Comparison of ENCODE assay signal across 9 cellular contexts in genomic region chr6:148343383-148343782, GRCh38. TPM values are rescaled to one million over a fixed set of nuclear protein-coding genes. Genes with fewer than 3 reads are reported as not detected.
DNase-seq lines count a peak whose midpoint lies in the region; ATAC-seq and TF ChIP-seq lines count a peak whose summit lies in the region.
"Had no signal": no experiment of that assay in that cellular context is flagged by ENCODE, and none has a peak within 500 bp of the region (broad histone marks: within the 10 kb centered on the region; RNA-seq: fewer than 3 reads in every experiment).

No MANE protein-coding gene starts in this region.

- peaks cover 4% of the 10 kb centered on the region for H3K4me1 Mint-ChIP-seq in activated naive CD4-positive, alpha-beta T cell treated with anti-CD3 and anti-CD28 coated beads, Interleukin-2, amount 50 U/mL, for 24 hours
- peaks cover 57% of the 10 kb centered on the region for H3K4me1 Mint-ChIP-seq in chondrocyte (ENCODE audit: low read depth)

- peak overlapping the region; percentile 98 for H3K18ac ChIP-seq in mesendoderm (ENCODE audit: low read length)

- no peaks in the 10 kb centered on the region for H3K9me3 ChIP-seq in upper lobe of right lung

- no peaks in the 10 kb centered on the region for H3K9me3 Mint-ChIP-seq in activated naive CD4-positive, alpha-beta T cell treated with anti-CD3 and anti-CD28 coated beads, Interleukin-2, amount 50 U/mL, for 24 hours
- H3K9me3 Mint-ChIP-seq in activated naive CD4-positive, alpha-beta T cell treated with anti-CD3 and anti-CD28 coated beads, Interleukin-2, amount 50 U/mL, for 72 hours = no peaks in the 10 kb centered on the region
- no peaks in the 10 kb centered on the region for H3K9me3 Mint-ChIP-seq in chondrocyte (ENCODE audit: low read depth)

- peaks cover 40% of the 10 kb centered on the region for H3K27me3 Mint-ChIP-seq in activated naive CD4-positive, alpha-beta T cell treated with anti-CD3 and anti-CD28 coated beads, Interleukin-2, amount 50 U/mL, for 24 hours
- no peaks in the 10 kb centered on the region for H3K27me3 Mint-ChIP-seq in chondrocyte (ENCODE audit: low read depth)

- H3K4ac ChIP-seq in mesendoderm (ENCODE audit: low read depth, low read length) = peak overlapping the region; percentile 93

- H3K79me2 ChIP-seq in mesendoderm (ENCODE audit: control insufficient read depth, insufficient read depth, low read length) = no peaks in the 10 kb centered on the region

- no peak overlapping the region for H2BK120ac ChIP-seq in mesendoderm (ENCODE audit: low read depth, low read length)

- no peaks in the 10 kb centered on the region for H3K27me3 ChIP-seq in mesendoderm (ENCODE audit: insufficient read depth, low read length, poor library complexity)
- H3K27me3 ChIP-seq in upper lobe of right lung = no peaks in the 10 kb centered on the region

- H3K4me3 ChIP-seq in mesendoderm (ENCODE audit: low read length) (peak overlapping the region; percentile 65), upper lobe of right lung (peak overlapping the region; percentile 71)

- peaks cover 1% of the 10 kb centered on the region for H3K79me1 ChIP-seq in mesendoderm (ENCODE audit: low read length)

- no peak overlapping the region for H2BK5ac ChIP-seq in mesendoderm (ENCODE audit: low read length)

- peak overlapping the region; percentile 43 for H3K4me2 ChIP-seq in mesendoderm (ENCODE audit: low read length)

- no peak overlapping the region for H4K5ac ChIP-seq in mesendoderm (ENCODE audit: low read length)

- TF ChIP-seq CTCF in chondrocyte (IDR thresholded peaks at IDR 0.05) (peak; percentile 46), upper lobe of right lung (IDR thresholded peaks at IDR 0.05) (peak; percentile 15)

- H3K27ac Mint-ChIP-seq in activated naive CD4-positive, alpha-beta T cell treated with anti-CD3 and anti-CD28 coated beads, Interleukin-2, amount 50 U/mL, for 24 hours = no peak overlapping the region
- no peak overlapping the region for H3K27ac Mint-ChIP-seq in activated naive CD4-positive, alpha-beta T cell treated with anti-CD3 and anti-CD28 coated beads, Interleukin-2, amount 50 U/mL, for 72 hours
- H3K27ac Mint-ChIP-seq in chondrocyte (ENCODE audit: unreplicated experiment) = peak overlapping the region; percentile 53

- peak overlapping the region; percentile 91 for H3K56ac ChIP-seq in mesendoderm (ENCODE audit: low read length)

- H3K23ac ChIP-seq in mesendoderm (ENCODE audit: low read length) = no peak overlapping the region

- peak overlapping the region; percentile 87 for H2BK15ac ChIP-seq in mesendoderm (replicated peaks; ENCODE audit: low read depth)

- peak overlapping the region; percentile 30 for H3K4me3 Mint-ChIP-seq in activated naive CD4-positive, alpha-beta T cell treated with anti-CD3 and anti-CD28 coated beads, Interleukin-2, amount 50 U/mL, for 24 hours
- peak overlapping the region; percentile 80 for H3K4me3 Mint-ChIP-seq in chondrocyte (ENCODE audit: unreplicated experiment)

- peak overlapping the region; percentile 26 for H3K9ac ChIP-seq in mesendoderm (ENCODE audit: low read length)

- intact Hi-C loops in upper lobe of right lung (cut with DNase I) = no loop called here

- H4K8ac ChIP-seq in mesendoderm (ENCODE audit: low read depth, low read length) = no peak overlapping the region

- no peak overlapping the region for H2AK5ac ChIP-seq in mesendoderm (ENCODE audit: low read length)

- no peak for ATAC-seq in activated naive CD4-positive, alpha-beta T cell treated with anti-CD3 and anti-CD28 coated beads, Interleukin-2, amount 50 U/mL, for 72 hours
- ATAC-seq in upper lobe of right lung = no peak

- H3K36me3 ChIP-seq in mesendoderm (ENCODE audit: control insufficient read depth, insufficient read depth, low read length) (no peaks in the 10 kb centered on the region), upper lobe of right lung (no peaks in the 10 kb centered on the region)

- peaks cover 18% of the 10 kb centered on the region for H3K4me1 ChIP-seq in mesendoderm (ENCODE audit: control insufficient read depth, low read depth, low read length)
- H3K4me1 ChIP-seq in upper lobe of right lung = peaks cover 22% of the 10 kb centered on the region

- WGBS in mesendoderm (ENCODE audit: extremely low coverage, insufficient coverage, low lambda C conversion rate) = no CpG with 5 or more reads among the region's 3 CpGs

- H3K27ac ChIP-seq in mesendoderm (ENCODE audit: low read depth, low read length) (no peak overlapping the region), upper lobe of right lung (peak overlapping the region; percentile 96)

- DNase-seq in activated naive CD4-positive, alpha-beta T cell treated with anti-CD3 and anti-CD28 coated beads, Interleukin-2, amount 50 U/mL, for 72 hours (ENCODE audit: low spot score in 2 of 2) = no peak
- DNase-seq in chondrocyte (ENCODE audit: low spot score) = no peak
- DNase-seq in mesendoderm = peak; percentile 68
- DNase-seq in upper lobe of right lung = no peak
- no peak for DNase-seq in T-helper 9 cell
- DNase-seq in stimulated activated CD4-positive, alpha-beta T cell treated with anti-CD3 and anti-CD28 coated beads, Interleukin-12 subunit alpha, Interleukin-12 subunit beta, amount 100 ng/mL, for 4 hours = no peak
- DNase-seq in activated CD8-positive, alpha-beta memory T cell treated with anti-CD3 and anti-CD28 coated beads, Interleukin-2, amount 50 U/mL, for 4 hours = no peak
- DNase-seq: DND-41 had no signal

- H3K36me3 Mint-ChIP-seq in activated naive CD4-positive, alpha-beta T cell treated with anti-CD3 and anti-CD28 coated beads, Interleukin-2, amount 50 U/mL, for 24 hours = no peaks in the 10 kb centered on the region
- H3K36me3 Mint-ChIP-seq in activated naive CD4-positive, alpha-beta T cell treated with anti-CD3 and anti-CD28 coated beads, Interleukin-2, amount 50 U/mL, for 72 hours = peaks cover 6 to 7% of the 10 kb centered on the region in 2 donors
- H3K36me3 Mint-ChIP-seq in chondrocyte (ENCODE audit: low read depth) = peaks cover 2% of the 10 kb centered on the region

RNA-seq across cellular contexts. Expression of gene SASH1, which starts 0.7 kb away (rescaled TPM):
- under 1 TPM; 0.49 to 0.52 TPM for total RNA-seq in activated naive CD4-positive, alpha-beta T cell treated with anti-CD3 and anti-CD28 coated beads, Interleukin-2, amount 50 U/mL, for 72 hours
- 54.2 to 89.3 TPM (median 82.9 TPM) in 3 replicates for total RNA-seq in chondrocyte
- polyA plus RNA-seq in mesendoderm (2013, experiment 1 of 2) = 5.8 TPM
- 6.0 TPM for polyA plus RNA-seq in mesendoderm (2013, experiment 2 of 2)
- total RNA-seq in upper lobe of right lung = 108 TPM

Comparison
In these comparisons a context has a peak if more than half of its experiments do, and no peak if none do; other contexts are left out.
1. RNA of gene SASH1, which starts 0.7 kb away (total RNA-seq): 108 TPM in upper lobe of right lung (single experiment) and 54.2 to 89.3 TPM in chondrocyte; 0.49 to 0.52 TPM in activated naive CD4-positive, alpha-beta T cell treated with anti-CD3 and anti-CD28 coated beads, Interleukin-2, amount 50 U/mL, for 72 hours; every median in the first group is over 10 times any median in the second.